26 cellular contexts compared by ENCODE assay signal in genomic region chr15:88012711-88013110, GRCh38.
"Had no signal": no experiment of that assay in that cellular context is flagged by ENCODE, and none has a peak within 500 bp of the region (broad histone marks: within the 10 kb centered on the region; RNA-seq: fewer than 3 reads in every experiment).

No MANE protein-coding gene starts in this region.

- FAIRE-seq: colon, endometrium, endothelial cell of umbilical vein had no signal

- H3K4me1 ChIP-seq: colonic mucosa, foreskin keratinocyte, gastrocnemius medialis had no signal

- H3K9me3 ChIP-seq: colonic mucosa, esophagus muscularis mucosa, esophagus squamous epithelium, gastrocnemius medialis, gastroesophageal sphincter, heart right ventricle had no signal

- H3K27me3 ChIP-seq: colonic mucosa, dorsolateral prefrontal cortex, esophagus squamous epithelium, foreskin keratinocyte, gastrocnemius medialis, gastroesophageal sphincter, heart right ventricle had no signal

- H3K36me3 ChIP-seq: colonic mucosa, esophagus muscularis mucosa, esophagus squamous epithelium, gastrocnemius medialis, gastroesophageal sphincter, heart right ventricle had no signal

- H3K27ac ChIP-seq: colonic mucosa, epithelial cell of prostate, esophagus muscularis mucosa, esophagus squamous epithelium, foreskin keratinocyte, gastrocnemius medialis, gastroesophageal sphincter, heart right ventricle had no signal

- DNase-seq: colonic mucosa; cortex of kidney; dermis blood vessel endothelial cell; effector CD4-positive, alpha-beta T cell; effector CD8-positive, alpha-beta T cell; effector memory CD4-positive, alpha-beta T cell; effector memory CD8-positive, alpha-beta T cell; endodermal cell; erythroblast; esophagus squamous epithelium; foreskin fibroblast; foreskin keratinocyte; foreskin melanocyte; gastrocnemius medialis; glutamatergic neuron; head of caudate nucleus had no signal

- ATAC-seq: effector memory CD8-positive, alpha-beta T cell; esophagus mucosa; foreskin keratinocyte; gastrocnemius medialis; gastroesophageal sphincter had no signal

- H3K4me3 ChIP-seq: colonic mucosa, coronary artery, dorsolateral prefrontal cortex, esophagus muscularis mucosa, esophagus squamous epithelium, gastrocnemius medialis, gastroesophageal sphincter, heart right ventricle had no signal
